Comparison of ENCODE assay signal across 39 cellular contexts in the genomic region with DNA sequence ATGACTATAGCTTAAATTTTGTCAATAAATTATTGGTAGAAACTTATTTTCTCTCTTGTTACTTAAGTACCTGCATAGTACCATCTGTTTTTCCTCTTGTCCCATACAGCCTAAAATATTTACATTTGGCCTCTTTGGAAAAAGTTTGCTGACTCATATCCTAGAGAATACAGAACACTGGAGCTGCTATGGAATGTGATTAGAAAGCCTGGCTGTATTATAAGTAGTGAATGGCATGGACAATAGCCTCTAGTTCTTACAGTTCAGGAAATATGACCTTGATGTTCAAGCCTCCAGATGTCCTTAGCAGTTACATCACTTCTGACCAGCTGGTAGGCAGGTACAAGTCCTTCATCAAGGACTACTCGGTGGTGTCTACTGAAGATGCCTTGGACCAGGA. TPM values are rescaled to one million over a fixed set of nuclear protein-coding genes. Genes with fewer than 3 reads are reported as not detected.
DNase-seq lines count a peak whose midpoint lies in the region; ATAC-seq, FAIRE-seq and TF ChIP-seq lines count a peak whose summit lies in the region.
"Had no signal": no experiment of that assay in that cellular context is flagged by ENCODE, and none has a peak within 500 bp of the region (broad histone marks: within the 10 kb centered on the region; RNA-seq: fewer than 3 reads in every experiment).

No MANE protein-coding gene starts in this region.

- H2AFZ ChIP-seq in PC-3 (ENCODE audit: low read length): no peak overlapping the region

- H3K4me1 Mint-ChIP-seq in chondrocyte (ENCODE audit: low read depth): peaks cover 28% of the 10 kb centered on the region
- H3K4me1 Mint-ChIP-seq: activated CD4-positive, alpha-beta T cell treated with anti-CD3 and anti-CD28 coated beads, Interleukin-2, amount 10 ng/mL, durations not matched to agents 7 days and 5 days had no signal

- H4K20me1 ChIP-seq in PC-3 (ENCODE audit: low read length): no peaks in the 10 kb centered on the region

- intact Hi-C loops in PC-3 (cut with micrococcal nuclease): no loop called here

- CTCF ChIA-PET in PC-3 (lab: Charles Lee): no interaction called here

- H3K27ac Mint-ChIP-seq in chondrocyte (ENCODE audit: unreplicated experiment): peak overlapping the region; percentile 6
- H3K27ac Mint-ChIP-seq: activated CD4-positive, alpha-beta T cell treated with anti-CD3 and anti-CD28 coated beads, Interleukin-2, amount 10 ng/mL, durations not matched to agents 7 days and 5 days; activated naive CD8-positive, alpha-beta T cell; dendritic cell treated with granulocyte-macrophage colony-stimulating factor and Interleukin-4, amounts not matched to agents 40 ng/mL and 50 ng/mL, for 4 days; nephron progenitor cell; WTC11 had no signal

- no peaks in the 10 kb centered on the region for H3K27me3 Mint-ChIP-seq in chondrocyte (ENCODE audit: low read depth)

- POLR2A ChIA-PET in PC-3 (lab: Charles Lee; ENCODE audit: unreplicated experiment): no interaction called here

- no peak overlapping the region for H3K4me2 ChIP-seq in PC-3 (ENCODE audit: low read length)
- H3K4me2 ChIP-seq: smooth muscle cell had no signal

- TF ChIP-seq CTCF in PC-3 (conservative IDR thresholded peaks at IDR 0.05; ENCODE audit: low read depth, low read length) (no peak), chondrocyte (IDR thresholded peaks at IDR 0.05) (no peak), D721Med (IDR thresholded peaks at IDR 0.05; ENCODE audit: insufficient read depth, missing control alignments) (no peak)

- DNase-seq in AG08395 (ENCODE audit: low spot score) (peak; percentile 52), PC-3 (peak; percentile 7), chondrocyte (ENCODE audit: low spot score) (no peak), non-pigmented ciliary epithelial cell (ENCODE audit: low read depth) (peak; percentile 6), HCEC 1CT (no peak), D721Med (ENCODE audit: insufficient read length, low spot score) (no peak), T-helper 2 cell (no peak)
- DNase-seq: ACHN; activated CD4-positive, alpha-beta T cell treated with anti-CD3 and anti-CD28 coated beads, Interleukin-2, amount 10 ng/mL, durations not matched to agents 7 days and 5 days; activated effector memory CD4-positive, alpha-beta T cell treated with anti-CD3 and anti-CD28 coated beads, Interleukin-2, amount 50 U/mL, for 16 hours; activated T-cell treated with anti-CD3 and anti-CD28 coated beads, Interleukin-2, amount 50 U/mL, for 1 hour; anterior cingulate cortex; C1 segment of cervical spinal cord; central memory CD4-positive, alpha-beta T cell; esophagus squamous epithelium; H7; hypothalamus; Kasumi-1; left colon; MV-4-11; NCI-H1436 treated with DMSO at 0.1 percent for 48 hours; NCI-H2107; NCI-H345; nephron progenitor cell; pancreas; Peyer's patch; retina; stimulated activated CD4-positive, alpha-beta T cell treated with anti-CD3 and anti-CD28 coated beads, Interleukin-1b, Interleukin-23, amount 100 ng/mL, for 48 hours; stimulated activated naive CD8-positive, alpha-beta T cell treated with anti-CD3 and anti-CD28 coated beads, Interleukin-15, Interleukin-2, amounts not matched to agents 100 U/mL and 50 U/mL, for 24 hours had no signal

- no peaks in the 10 kb centered on the region for H3K79me2 ChIP-seq in PC-3 (ENCODE audit: low read length)

- no peak overlapping the region for H3K27ac ChIP-seq in PC-3 (ENCODE audit: low read length)
- H3K27ac ChIP-seq: esophagus squamous epithelium, HL-60, pancreas, Peyer's patch, SJSA1, thoracic aorta had no signal

- H3K4me1 ChIP-seq in PC-3 (ENCODE audit: insufficient read depth, low read length): no peaks in the 10 kb centered on the region
- H3K4me1 ChIP-seq: esophagus squamous epithelium, pancreas, Peyer's patch had no signal

- H3K9me2 ChIP-seq in PC-3 (replicated peaks; ENCODE audit: low read length): no peaks in the 10 kb centered on the region

- no peak overlapping the region for H3K4me3 Mint-ChIP-seq in chondrocyte (ENCODE audit: unreplicated experiment)
- H3K4me3 Mint-ChIP-seq: activated CD4-positive, alpha-beta T cell treated with anti-CD3 and anti-CD28 coated beads, Interleukin-2, amount 10 ng/mL, durations not matched to agents 7 days and 5 days; activated naive CD8-positive, alpha-beta T cell; dendritic cell treated with granulocyte-macrophage colony-stimulating factor and Interleukin-4, amounts not matched to agents 40 ng/mL and 50 ng/mL, for 4 days; nephron progenitor cell; WTC11 had no signal

- H3K36me3 ChIP-seq in PC-3 (ENCODE audit: low read depth, low read length): no peaks in the 10 kb centered on the region
- H3K36me3 ChIP-seq: esophagus squamous epithelium, pancreas, Peyer's patch, SJSA1, thoracic aorta had no signal

- H3K4me3 ChIP-seq in PC-3 (ENCODE audit: low read length): no peak overlapping the region
- H3K4me3 ChIP-seq: esophagus squamous epithelium, pancreas, Peyer's patch, SJSA1, smooth muscle cell, thoracic aorta had no signal

- no TSS peak for BruUV-seq in PC-3 (replicated peaks; lab: Mats Ljungman, UMichigan)

- FAIRE-seq in D721Med (lab: Jason Lieb, UNC): no peak
- FAIRE-seq: GM12892, pancreas, urothelium cell line had no signal

- no peaks in the 10 kb centered on the region for H3K36me3 Mint-ChIP-seq in chondrocyte (ENCODE audit: low read depth)
- H3K36me3 Mint-ChIP-seq: activated naive CD8-positive, alpha-beta T cell; WTC11 had no signal

- no peak overlapping the region for H3K9ac ChIP-seq in PC-3 (ENCODE audit: low read length)

- peaks cover 68% of the 10 kb centered on the region for H3K27me3 ChIP-seq in PC-3 (ENCODE audit: low read length)
- H3K27me3 ChIP-seq: pancreas, Peyer's patch, SJSA1 had no signal

- H3F3A ChIP-seq in PC-3 (ENCODE audit: low read length, unreplicated experiment): no peaks in the 10 kb centered on the region

- H3K9me3 Mint-ChIP-seq in chondrocyte (ENCODE audit: low read depth): no peaks in the 10 kb centered on the region
- H3K9me3 Mint-ChIP-seq: activated CD4-positive, alpha-beta T cell treated with anti-CD3 and anti-CD28 coated beads, Interleukin-2, amount 10 ng/mL, durations not matched to agents 7 days and 5 days; dendritic cell treated with granulocyte-macrophage colony-stimulating factor and Interleukin-4, amounts not matched to agents 40 ng/mL and 50 ng/mL, for 4 days; nephron progenitor cell; WTC11 had no signal

- no peak for ATAC-seq in PC-3
- ATAC-seq in GM18511 (IDR thresholded peaks at IDR 0.05; ENCODE audit: unreplicated experiment): no peak
- ATAC-seq: left colon; pancreas; stimulated activated naive CD8-positive, alpha-beta T cell treated with anti-CD3 and anti-CD28 coated beads, Interleukin-15, Interleukin-2, amounts not matched to agents 100 U/mL and 50 U/mL, for 24 hours; WTC11 had no signal

- H3K9me3 ChIP-seq in PC-3 (ENCODE audit: low read length): no peaks in the 10 kb centered on the region
- H3K9me3 ChIP-seq: esophagus squamous epithelium, pancreas, Peyer's patch, SJSA1, thoracic aorta had no signal

RNA-seq across cellular contexts. Expression of gene ST8SIA2, which starts 28.3 kb away (rescaled TPM):
- total RNA-seq in PC-3 (2014; rRNA removed) (not detected in 2 replicates), chondrocyte (2.4 to 6.2 TPM (median 4.5 TPM) in 3 replicates)
- total RNA-seq: activated CD4-positive, alpha-beta T cell treated with anti-CD3 and anti-CD28 coated beads, Interleukin-2, amount 10 ng/mL, durations not matched to agents 7 days and 5 days; esophagus squamous epithelium; Peyer's patch; thoracic aorta had no signal

Comparison
In these comparisons a context has a peak if more than half of its experiments do, and no peak if none do; other contexts are left out.
1. DNase-seq: peak in AG08395 (single experiment), PC-3 (single experiment) and non-pigmented ciliary epithelial cell (single experiment); none in chondrocyte (single experiment), HCEC 1CT (single experiment), D721Med (single experiment) and T-helper 2 cell (0 of 5).